1 cellular context compared by ENCODE assay signal in the genomic region with DNA sequence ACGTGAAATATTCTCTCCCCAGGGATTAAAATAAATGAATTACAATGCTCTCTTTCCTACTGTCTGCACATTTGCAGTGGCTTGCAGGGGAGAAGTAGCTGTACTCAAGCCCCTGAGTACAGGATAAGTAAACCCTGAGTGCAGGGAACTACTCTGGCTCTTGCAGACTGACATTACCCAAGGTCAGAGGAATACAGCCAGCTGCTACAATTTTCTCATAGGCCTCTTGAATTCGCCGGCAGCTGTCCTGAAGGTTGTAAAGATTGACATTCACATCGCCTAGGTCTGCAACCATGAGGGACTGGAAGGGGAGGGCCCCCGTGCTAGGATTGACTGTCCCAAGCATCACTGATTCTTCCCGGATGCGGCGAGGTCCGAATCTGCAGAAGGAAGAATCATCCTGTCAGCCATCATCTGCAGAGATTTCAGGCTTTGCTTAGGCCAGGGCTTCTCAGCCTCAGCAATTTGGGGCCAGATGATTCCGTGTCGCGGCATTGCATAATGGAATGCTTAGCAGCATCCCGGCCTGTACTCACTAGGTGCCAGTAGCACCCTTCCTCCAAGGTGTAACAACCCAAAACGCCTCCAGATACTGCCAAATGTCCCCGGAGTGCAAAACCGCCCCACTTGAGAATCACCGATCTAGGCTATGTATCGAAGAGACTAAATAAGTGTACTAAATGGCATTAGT.
A peak's percentile ranks its signal among the peaks of the same experiment; 100 is the strongest.
TF ChIP-seq lines count a peak whose summit lies in the region.

No MANE protein-coding gene starts in this region.

TF ChIP-seq in GM12878, 131 proteins besides CTCF, POLR2A, EP300 and RAD21:
- TF ChIP-seq, protein P1, sequence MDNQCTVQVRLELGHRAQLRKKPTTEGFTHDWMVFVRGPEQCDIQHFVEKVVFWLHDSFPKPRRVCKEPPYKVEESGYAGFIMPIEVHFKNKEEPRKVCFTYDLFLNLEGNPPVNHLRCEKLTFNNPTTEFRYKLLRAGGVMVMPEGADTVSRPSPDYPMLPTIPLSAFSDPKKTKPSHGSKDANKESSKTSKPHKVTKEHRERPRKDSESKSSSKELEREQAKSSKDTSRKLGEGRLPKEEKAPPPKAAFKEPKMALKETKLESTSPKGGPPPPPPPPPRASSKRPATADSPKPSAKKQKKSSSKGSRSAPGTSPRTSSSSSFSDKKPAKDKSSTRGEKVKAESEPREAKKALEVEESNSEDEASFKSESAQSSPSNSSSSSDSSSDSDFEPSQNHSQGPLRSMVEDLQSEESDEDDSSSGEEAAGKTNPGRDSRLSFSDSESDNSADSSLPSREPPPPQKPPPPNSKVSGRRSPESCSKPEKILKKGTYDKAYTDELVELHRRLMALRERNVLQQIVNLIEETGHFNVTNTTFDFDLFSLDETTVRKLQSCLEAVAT (IDR thresholded peaks at IDR 0.05) = peak; percentile 78
- no peak for TF ChIP-seq KDM1A (IDR thresholded peaks at IDR 0.05; ENCODE audit: borderline replicate concordance)
